Comparison of ENCODE assay signal across 36 cellular contexts in the genomic region with DNA sequence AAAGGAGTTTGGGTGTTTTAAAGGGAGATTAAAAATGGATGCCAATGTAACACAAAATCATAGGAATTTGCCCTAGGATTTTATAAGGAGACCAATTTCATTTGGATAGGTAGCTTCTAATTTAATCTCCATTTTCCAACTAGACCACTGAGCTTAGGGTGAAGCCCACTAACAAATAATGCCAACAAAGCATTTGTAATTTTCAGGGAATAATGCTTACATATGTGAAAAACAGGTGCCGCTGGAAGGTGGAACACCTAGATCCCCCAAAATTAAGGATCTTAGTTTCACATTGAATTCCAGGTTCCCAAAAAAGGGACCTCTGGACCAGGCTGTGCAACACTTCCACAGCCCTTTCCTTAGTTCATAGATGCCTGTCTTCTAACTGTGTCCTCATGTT.
DNase-seq lines count a peak whose midpoint lies in the region; ATAC-seq, FAIRE-seq and TF ChIP-seq lines count a peak whose summit lies in the region.
"Had no signal": no experiment of that assay in that cellular context is flagged by ENCODE, and none has a peak within 500 bp of the region (broad histone marks: within the 10 kb centered on the region; RNA-seq: fewer than 3 reads in every experiment).

No MANE protein-coding gene starts in this region.

- ATAC-seq in HepG2 = no peak
- no peak for ATAC-seq in right lobe of liver
- ATAC-seq in A549 = no peak
- ATAC-seq in GM19455 (IDR thresholded peaks at IDR 0.05; ENCODE audit: unreplicated experiment) = no peak
- ATAC-seq: CD8-positive, alpha-beta T cell had no signal

- no peaks in the 10 kb centered on the region for H3K36me3 Mint-ChIP-seq in chondrocyte (ENCODE audit: low read depth)
- no peaks in the 10 kb centered on the region for H3K36me3 Mint-ChIP-seq in endodermal cell (ENCODE audit: low read depth)
- H3K36me3 Mint-ChIP-seq: CD14-positive monocyte; CD4-positive, alpha-beta memory T cell; CD4-positive, CD25-positive, alpha-beta regulatory T cell; CD8-positive, alpha-beta memory T cell; CD8-positive, alpha-beta T cell had no signal

- H3K4me3 ChIP-seq in HepG2 (replicated peaks in 1 of 3; ENCODE audit: insufficient read depth in 1 of 3, low read depth in 2 of 3, low read length in 3 of 3) (no peak overlapping the region), right lobe of liver (no peak overlapping the region), A549 (no peak overlapping the region), colonic mucosa (no peak overlapping the region), esophagus muscularis mucosa (no peak overlapping the region), endodermal cell (ENCODE audit: low read length) (no peak overlapping the region)
- H3K4me3 ChIP-seq: BLaER1; BLaER1 treated with 17β-estradiol and CSF1 and Interleukin-3, amounts not matched to agents 10 nM and 100 nM had no signal

- 90% methylated on average over 1 of the region's 1 CpG for WGBS in HepG2 (ENCODE audit: low lambda C conversion rate)
- WGBS in right lobe of liver (ENCODE audit: insufficient coverage, low coverage, low lambda C conversion rate, missing lambda C conversion rate) = no CpG with 5 or more reads among the region's 1 CpG
- 89% methylated on average over 1 of the region's 1 CpG for WGBS in A549 (ENCODE audit: missing lambda C conversion rate)
- WGBS in esophagus muscularis mucosa = 93% methylated on average over 1 of the region's 1 CpG
- 88 to 91% methylated on average over 1 of the region's 1 CpG for whole genome bisulfite sequencing in endodermal cell (ENCODE audit: insufficient coverage in 1 of 2, insufficient read length in 1 of 2), 2 experiments

- no peak overlapping the region for H2AFZ ChIP-seq in HepG2 (ENCODE audit: low read length)

- no peaks in the 10 kb centered on the region for H4K20me1 ChIP-seq in HepG2 (ENCODE audit: insufficient read depth, low read length)
- H4K20me1 ChIP-seq: BLaER1; BLaER1 treated with 17β-estradiol and CSF1 and Interleukin-3, amounts not matched to agents 10 nM and 100 nM had no signal

- H3K27me3 Mint-ChIP-seq in chondrocyte (ENCODE audit: low read depth) = peaks cover 7% of the 10 kb centered on the region
- H3K27me3 Mint-ChIP-seq in endodermal cell (ENCODE audit: insufficient read depth) = no peaks in the 10 kb centered on the region
- H3K27me3 Mint-ChIP-seq: CD4-positive, CD25-positive, alpha-beta regulatory T cell had no signal

- H3K9me3 Mint-ChIP-seq in chondrocyte (ENCODE audit: low read depth) (peaks cover 4% of the 10 kb centered on the region), endodermal cell (peaks cover 30% of the 10 kb centered on the region)
- H3K9me3 Mint-ChIP-seq: CD4-positive, alpha-beta T cell had no signal

- no peak overlapping the region for H3K4me3 Mint-ChIP-seq in chondrocyte (ENCODE audit: unreplicated experiment)
- no peak overlapping the region for H3K4me3 Mint-ChIP-seq in endodermal cell
- H3K4me3 Mint-ChIP-seq: B cell; CD14-positive monocyte; CD4-positive, alpha-beta memory T cell; CD4-positive, alpha-beta T cell; CD4-positive, CD25-positive, alpha-beta regulatory T cell; CD8-positive, alpha-beta memory T cell; CD8-positive, alpha-beta T cell had no signal

- DNase-seq in HepG2 (ENCODE audit: low spot score) (no peak), right lobe of liver (no peak), A549 (ENCODE audit: low read depth in 1 of 2, low spot score in 1 of 2) (no peak), colonic mucosa (peak; percentile 15), esophagus muscularis mucosa (ENCODE audit: extremely low spot score) (peak; percentile 12), chondrocyte (ENCODE audit: low spot score) (no peak), endodermal cell (no peak)
- DNase-seq: 8988T; ACHN; AML-193; BE2C; C1 segment of cervical spinal cord; Caco-2; Calu3; CD4-positive, alpha-beta memory T cell; CD4-positive, alpha-beta T cell; CD4-positive, CD25-positive, alpha-beta regulatory T cell; CD8-positive, alpha-beta memory T cell; CD8-positive, alpha-beta T cell; COR-L47; DMS 273 treated with DMSO at 0.1 percent for 48 hours; DMS153; DMS53; DMS79; DMS79 treated with DMSO at 0.1 percent for 48 hours; DND-41; EL had no signal

- TF ChIP-seq CTCF in HepG2 (CRISPR knock-in tag; IDR thresholded peaks at IDR 0.05) (no peak), right lobe of liver (IDR thresholded peaks at IDR 0.05) (no peak), A549 (IDR thresholded peaks at IDR 0.05) (no peak), colonic mucosa (IDR thresholded peaks at IDR 0.05) (no peak), esophagus muscularis mucosa (IDR thresholded peaks at IDR 0.05) (no peak), chondrocyte (IDR thresholded peaks at IDR 0.05) (no peak), endodermal cell (conservative IDR thresholded peaks at IDR 0.05) (no peak)

- no peaks in the 10 kb centered on the region for H3K4me1 Mint-ChIP-seq in chondrocyte (ENCODE audit: low read depth)
- H3K4me1 Mint-ChIP-seq in endodermal cell = no peaks in the 10 kb centered on the region
- H3K4me1 Mint-ChIP-seq: B cell; CD14-positive monocyte; CD4-positive, alpha-beta memory T cell; CD4-positive, CD25-positive, alpha-beta regulatory T cell; CD8-positive, alpha-beta memory T cell had no signal

- TF ChIP-seq POLR2A in HepG2 (IDR thresholded peaks at IDR 0.05; ENCODE audit: insufficient read depth in 1 of 2, low read depth in 2 of 2, low read length in 2 of 2) (no peak), right lobe of liver (IDR thresholded peaks at IDR 0.05) (no peak), A549 (IDR thresholded peaks at IDR 0.05; ENCODE audit: low read length) (no peak), esophagus muscularis mucosa (IDR thresholded peaks at IDR 0.05; ENCODE audit: low read depth) (no peak)

- no peak overlapping the region for H3K4me2 ChIP-seq in HepG2 (ENCODE audit: low read depth, low read length)
- no peak overlapping the region for H3K4me2 ChIP-seq in A549
- H3K4me2 ChIP-seq: BLaER1; BLaER1 treated with 17β-estradiol and CSF1 and Interleukin-3, amounts not matched to agents 10 nM and 100 nM had no signal

- H3K27ac Mint-ChIP-seq in chondrocyte (ENCODE audit: unreplicated experiment) = no peak overlapping the region
- no peak overlapping the region for H3K27ac Mint-ChIP-seq in endodermal cell
- H3K27ac Mint-ChIP-seq: B cell; CD14-positive monocyte; CD4-positive, alpha-beta memory T cell; CD4-positive, alpha-beta T cell; CD4-positive, CD25-positive, alpha-beta regulatory T cell; CD8-positive, alpha-beta memory T cell; CD8-positive, alpha-beta T cell had no signal

- CTCF ChIA-PET in HepG2 (lab: Yijun Ruan, JAX; ENCODE audit: low intra/inter-chr PET ratio, low total read pairs) (no interaction called here), A549 (lab: Yijun Ruan, JAX) (no interaction called here)

- H3K36me3 ChIP-seq in HepG2 (replicated peaks in 1 of 2; ENCODE audit: control insufficient read depth in 1 of 2, insufficient read depth in 2 of 2, low read length in 2 of 2) = no peaks in the 10 kb centered on the region
- no peaks in the 10 kb centered on the region for H3K36me3 ChIP-seq in right lobe of liver
- no peaks in the 10 kb centered on the region for H3K36me3 ChIP-seq in colonic mucosa
- no peaks in the 10 kb centered on the region for H3K36me3 ChIP-seq in esophagus muscularis mucosa
- H3K36me3 ChIP-seq in endodermal cell (ENCODE audit: control insufficient read depth, insufficient read depth, low read length) = no peaks in the 10 kb centered on the region
- H3K36me3 ChIP-seq: BE2C; BLaER1; BLaER1 treated with 17β-estradiol and CSF1 and Interleukin-3, amounts not matched to agents 10 nM and 100 nM had no signal

- intact Hi-C loops in HepG2 (cut with micrococcal nuclease; ENCODE audit: unreplicated experiment) (no loop called here), right lobe of liver (cut with DNase I) (no loop called here), colonic mucosa (cut with DNase I) (no loop called here), esophagus muscularis mucosa (cut with DNase I) (no loop called here)

- no peaks in the 10 kb centered on the region for H3K9me3 ChIP-seq in HepG2 (ENCODE audit: low read length)
- H3K9me3 ChIP-seq in right lobe of liver = no peaks in the 10 kb centered on the region
- no peaks in the 10 kb centered on the region for H3K9me3 ChIP-seq in A549
- no peaks in the 10 kb centered on the region for H3K9me3 ChIP-seq in colonic mucosa
- peaks cover 0 to 9% (median 2%) of the 10 kb centered on the region in 4 donors for H3K9me3 ChIP-seq in esophagus muscularis mucosa
- H3K9me3 ChIP-seq in endodermal cell (ENCODE audit: control insufficient read depth, low read length) = peaks cover 5% of the 10 kb centered on the region
- H3K9me3 ChIP-seq: BE2C had no signal

- H3K4me1 ChIP-seq in HepG2 (ENCODE audit: insufficient read depth, low read length) (no peaks in the 10 kb centered on the region), right lobe of liver (no peaks in the 10 kb centered on the region), A549 (no peaks in the 10 kb centered on the region), colonic mucosa (no peaks in the 10 kb centered on the region), esophagus muscularis mucosa (no peaks in the 10 kb centered on the region), endodermal cell (ENCODE audit: control insufficient read depth, insufficient read depth, low read length) (no peaks in the 10 kb centered on the region)
- H3K4me1 ChIP-seq: BE2C; BLaER1; BLaER1 treated with 17β-estradiol and CSF1 and Interleukin-3, amounts not matched to agents 10 nM and 100 nM; Caco-2 had no signal

- TF ChIP-seq RAD21 in HepG2 (CRISPR knock-in tag; IDR thresholded peaks at IDR 0.05) (no peak), A549 (conservative IDR thresholded peaks at IDR 0.05 in 1 of 2, IDR thresholded peaks at IDR 0.05 in 1 of 2) (no peak)

- no peak for FAIRE-seq in HepG2 (lab: Jason Lieb, UNC)
- FAIRE-seq in A549 (lab: Jason Lieb, UNC) = no peak
- FAIRE-seq: A204.1, D721Med had no signal

- in situ Hi-C loops in HepG2 (cut with HindIII; ENCODE audit: extremely low pct_ligation_motif_present, low pct_unique_long_range_greater_than_20kb) = no loop called here

- no TSS peak for BruUV-seq in HepG2 (replicated peaks; lab: Mats Ljungman, UMichigan)

- no peaks in the 10 kb centered on the region for H3K79me2 ChIP-seq in HepG2 (ENCODE audit: insufficient read depth, low read length)

- no peak for TF ChIP-seq EP300 in HepG2 (IDR thresholded peaks at IDR 0.05; ENCODE audit: low read depth in 2 of 2, low read length in 2 of 2)
- TF ChIP-seq EP300 in HepG2 (CRISPR knock-in tag; IDR thresholded peaks at IDR 0.05; ENCODE audit: borderline replicate concordance) = no peak
- no peak for TF ChIP-seq EP300 in A549 (IDR thresholded peaks at IDR 0.05)
- no peak for TF ChIP-seq EP300 in esophagus muscularis mucosa (IDR thresholded peaks at IDR 0.05)

- POLR2A ChIA-PET in HepG2 (lab: Yijun Ruan, JAX) (no interaction called here), A549 (lab: Yijun Ruan, JAX) (no interaction called here)

- no peak overlapping the region for H3K9ac ChIP-seq in HepG2 (ENCODE audit: insufficient read depth, low read depth, low read length)
- H3K9ac ChIP-seq in colonic mucosa (ENCODE audit: low read depth in 2 of 2, low read length in 2 of 2) = no peak overlapping the region
- H3K9ac ChIP-seq in endodermal cell (ENCODE audit: extremely low read depth, low read length, poor library complexity, severe bottlenecking) = no peak overlapping the region
- H3K9ac ChIP-seq: BLaER1; BLaER1 treated with 17β-estradiol and CSF1 and Interleukin-3, amounts not matched to agents 10 nM and 100 nM had no signal

- no peak overlapping the region for H3K27ac ChIP-seq in HepG2 (ENCODE audit: extremely low read length, insufficient read depth, low read length)
- no peak overlapping the region for H3K27ac ChIP-seq in right lobe of liver
- no peak overlapping the region for H3K27ac ChIP-seq in A549
- no peak overlapping the region for H3K27ac ChIP-seq in colonic mucosa
- no peak overlapping the region for H3K27ac ChIP-seq in esophagus muscularis mucosa (replicated peaks in 1 of 4)
- no peak overlapping the region for H3K27ac ChIP-seq in endodermal cell (ENCODE audit: low read depth, low read length)
- H3K27ac ChIP-seq: 22Rv1; BLaER1; BLaER1 treated with 17β-estradiol and CSF1 and Interleukin-3, amounts not matched to agents 10 nM and 100 nM; C4-2B had no signal

- no peaks in the 10 kb centered on the region for H3K27me3 ChIP-seq in HepG2 (ENCODE audit: control insufficient read depth in 1 of 2, insufficient read depth in 2 of 2, low read length in 2 of 2)
- H3K27me3 ChIP-seq in right lobe of liver = no peaks in the 10 kb centered on the region
- no peaks in the 10 kb centered on the region for H3K27me3 ChIP-seq in colonic mucosa
- no peaks in the 10 kb centered on the region for H3K27me3 ChIP-seq in esophagus muscularis mucosa
- no peaks in the 10 kb centered on the region for H3K27me3 ChIP-seq in endodermal cell (ENCODE audit: control insufficient read depth, insufficient read depth, low read length, poor library complexity, severe bottlenecking)
- H3K27me3 ChIP-seq: BE2C; BLaER1; BLaER1 treated with 17β-estradiol and CSF1 and Interleukin-3, amounts not matched to agents 10 nM and 100 nM had no signal

Comparison
In these comparisons a context has a peak if more than half of its experiments do, and no peak if none do; other contexts are left out.
1. DNase-seq: peak in colonic mucosa (single experiment) and esophagus muscularis mucosa (single experiment); none in HepG2 (single experiment), right lobe of liver (0 of 3), A549 (0 of 2), chondrocyte (single experiment) and endodermal cell (single experiment).